ENCODE assay signal across 1 cellular context in the genomic region with DNA sequence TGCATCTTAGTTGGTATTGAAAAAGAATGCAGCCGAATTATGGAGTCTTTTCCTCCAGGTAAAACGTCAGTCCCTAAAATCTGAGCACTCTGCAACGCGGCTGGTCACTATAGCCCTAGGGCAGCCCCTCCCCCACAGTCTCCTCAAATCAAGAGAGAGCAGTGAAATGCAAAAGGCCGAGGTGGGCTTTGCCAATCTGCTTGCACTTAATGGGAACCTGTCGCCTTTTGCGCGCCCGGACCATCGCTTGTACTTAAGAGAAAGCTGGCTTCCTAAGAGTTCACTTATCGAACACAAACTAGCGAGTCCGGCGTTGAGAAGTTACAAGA.
A peak's percentile ranks its signal among the peaks of the same experiment; 100 is the strongest.
TF ChIP-seq lines count a peak whose summit lies in the region.

No MANE protein-coding gene starts in this region.

TF ChIP-seq in HepG2, 621 proteins besides CTCF, POLR2A, EP300 and RAD21 (continued from another document):
- TF ChIP-seq GFI1 (CRISPR knock-in tag; IDR thresholded peaks at IDR 0.05; ENCODE audit: borderline replicate concordance), result peak; percentile 21; the same call in 1 of the 2 replicates
- no peak for TF ChIP-seq HNF4G (IDR thresholded peaks at IDR 0.05; ENCODE audit: borderline replicate concordance, low read depth, low read length)
- no peak for TF ChIP-seq HNF4G (CRISPR knock-in tag; IDR thresholded peaks at IDR 0.05; ENCODE audit: borderline replicate concordance, low read depth)
- TF ChIP-seq, protein P1, sequence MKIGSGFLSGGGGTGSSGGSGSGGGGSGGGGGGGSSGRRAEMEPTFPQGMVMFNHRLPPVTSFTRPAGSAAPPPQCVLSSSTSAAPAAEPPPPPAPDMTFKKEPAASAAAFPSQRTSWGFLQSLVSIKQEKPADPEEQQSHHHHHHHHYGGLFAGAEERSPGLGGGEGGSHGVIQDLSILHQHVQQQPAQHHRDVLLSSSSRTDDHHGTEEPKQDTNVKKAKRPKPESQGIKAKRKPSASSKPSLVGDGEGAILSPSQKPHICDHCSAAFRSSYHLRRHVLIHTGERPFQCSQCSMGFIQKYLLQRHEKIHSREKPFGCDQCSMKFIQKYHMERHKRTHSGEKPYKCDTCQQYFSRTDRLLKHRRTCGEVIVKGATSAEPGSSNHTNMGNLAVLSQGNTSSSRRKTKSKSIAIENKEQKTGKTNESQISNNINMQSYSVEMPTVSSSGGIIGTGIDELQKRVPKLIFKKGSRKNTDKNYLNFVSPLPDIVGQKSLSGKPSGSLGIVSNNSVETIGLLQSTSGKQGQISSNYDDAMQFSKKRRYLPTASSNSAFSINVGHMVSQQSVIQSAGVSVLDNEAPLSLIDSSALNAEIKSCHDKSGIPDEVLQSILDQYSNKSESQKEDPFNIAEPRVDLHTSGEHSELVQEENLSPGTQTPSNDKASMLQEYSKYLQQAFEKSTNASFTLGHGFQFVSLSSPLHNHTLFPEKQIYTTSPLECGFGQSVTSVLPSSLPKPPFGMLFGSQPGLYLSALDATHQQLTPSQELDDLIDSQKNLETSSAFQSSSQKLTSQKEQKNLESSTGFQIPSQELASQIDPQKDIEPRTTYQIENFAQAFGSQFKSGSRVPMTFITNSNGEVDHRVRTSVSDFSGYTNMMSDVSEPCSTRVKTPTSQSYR (CRISPR knock-in tag; IDR thresholded peaks at IDR 0.05; ENCODE audit: borderline replicate concordance), result peak; percentile 90
- TF ChIP-seq MYC (CRISPR knock-in tag; IDR thresholded peaks at IDR 0.05; ENCODE audit: borderline replicate concordance), result no peak
- TF ChIP-seq MYNN (CRISPR knock-in tag; IDR thresholded peaks at IDR 0.05; ENCODE audit: low read depth), result peak; percentile 4; the same call in 1 of the 2 replicates
- no peak for TF ChIP-seq ZNF891 (CRISPR knock-in tag; IDR thresholded peaks at IDR 0.05)
- TF ChIP-seq ATF7-NPFF (CRISPR knock-in tag; IDR thresholded peaks at IDR 0.05; ENCODE audit: low read depth), result no peak
- TF ChIP-seq ZNF773 (CRISPR knock-in tag; IDR thresholded peaks at IDR 0.05; ENCODE audit: borderline replicate concordance), result 0 out of 2 replicates have a peak, but pooled peaks have one; percentile 20
- TF ChIP-seq ZNF709 (CRISPR knock-in tag; IDR thresholded peaks at IDR 0.05), result 0 out of 2 replicates have a peak, but pooled peaks have one; percentile 13
- 0 out of 2 replicates have a peak, but pooled peaks have one; percentile 40 for TF ChIP-seq NFKBIZ (CRISPR knock-in tag; IDR thresholded peaks at IDR 0.05)
- TF ChIP-seq ZNF224 (CRISPR knock-in tag; IDR thresholded peaks at IDR 0.05), result no peak
- TF ChIP-seq ZNF331 (CRISPR knock-in tag; IDR thresholded peaks at IDR 0.05), result no peak
